28 cellular contexts compared by ENCODE assay signal in the genomic region with DNA sequence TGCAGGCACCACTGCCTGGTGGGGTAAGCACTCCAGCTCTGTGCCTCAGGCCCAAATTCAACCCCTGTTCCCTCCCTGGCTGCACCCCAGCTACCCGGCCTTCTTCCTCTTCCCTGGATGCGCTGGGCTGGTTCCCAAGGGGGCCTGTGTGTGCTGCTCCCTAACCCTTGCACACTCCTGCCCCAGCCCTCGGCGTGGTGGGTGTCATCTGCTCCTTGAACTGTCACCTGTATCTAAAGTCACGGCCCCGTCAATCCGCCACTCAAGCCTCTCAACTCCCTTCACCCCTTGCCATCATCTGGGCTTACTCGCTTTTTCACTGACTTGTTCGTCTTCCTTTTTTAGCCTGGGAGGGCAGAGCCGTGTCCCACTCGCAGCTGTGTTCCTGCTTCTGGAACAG.
"Had no signal": no experiment of that assay in that cellular context is flagged by ENCODE, and none has a peak within 500 bp of the region (broad histone marks: within the 10 kb centered on the region; RNA-seq: fewer than 3 reads in every experiment).

No MANE protein-coding gene starts in this region.

- ATAC-seq: naive thymus-derived CD8-positive, alpha-beta T cell; pancreas; psoas muscle; right cardiac atrium; right lobe of liver; stimulated activated effector memory CD8-positive, alpha-beta T cell treated with anti-CD3 and anti-CD28 coated beads, Interleukin-12 subunit alpha, Interleukin-12 subunit beta, amount 100 ng/mL, for 72 hours; stimulated activated naive B cell treated with anti-CD40 and anti-IgM and Interleukin-4, amounts not matched to agents 10 μg/mL and 1 μg/mL and 100 μg/mL, for 72 hours had no signal

- DNase-seq: naive thymus-derived CD8-positive, alpha-beta T cell; nucleus accumbens; pancreas; posterior cingulate gyrus; sigmoid colon; small intestine; stimulated activated CD4-positive, alpha-beta T cell treated with anti-CD3 and anti-CD28 coated beads, Interleukin-15, amount 100 ng/mL, for 24 hours; stimulated activated CD4-positive, alpha-beta T cell treated with anti-CD3 and anti-CD28 coated beads, Interleukin-2, amount 100 ng/mL, for 24 hours; stimulated activated CD4-positive, alpha-beta T cell treated with anti-CD3 and anti-CD28 coated beads, Interleukin-2, amount 100 ng/mL, for 48 hours; stimulated activated CD4-positive, alpha-beta T cell treated with anti-CD3 and anti-CD28 coated beads, Interleukin-4, amount 100 ng/mL, for 24 hours; stimulated activated naive B cell treated with anti-CD40 and anti-IgM and Interleukin-4, amounts not matched to agents 10 μg/mL and 1 μg/mL and 100 μg/mL, for 72 hours; stimulated activated naive CD4-positive, alpha-beta T cell treated with Interleukin-2 at 50 U/mL for 16 hours; stomach; trophoblast cell had no signal

- H3K4me1 ChIP-seq: pancreas, psoas muscle, right lobe of liver, sigmoid colon, stomach, thyroid gland, tibial nerve, upper lobe of left lung, vagina had no signal

- H3K9me3 ChIP-seq: neutrophil, pancreas, psoas muscle, right lobe of liver, sigmoid colon, stomach, thoracic aorta, thyroid gland, upper lobe of left lung, vagina had no signal

- H3K9me3 Mint-ChIP-seq: natural killer cell treated with Interleukin-12 subunit alpha and Interleukin-12 subunit beta and Interleukin-15 and Interleukin-18, amount 100 ng/mL, for 72 hours; nephron progenitor cell; neural crest cell; stimulated activated effector memory CD8-positive, alpha-beta T cell treated with anti-CD3 and anti-CD28 coated beads, Interleukin-12 subunit alpha, Interleukin-12 subunit beta, amount 100 ng/mL, for 72 hours; stimulated activated naive B cell treated with anti-CD40 and anti-IgM and Interleukin-4, amounts not matched to agents 10 μg/mL and 1 μg/mL and 100 μg/mL, for 72 hours; stimulated activated naive CD8-positive, alpha-beta T cell treated with anti-CD3 and anti-CD28 coated beads, Interleukin-15, Interleukin-2, amounts not matched to agents 100 ng/mL and 50 ng/mL, for 24 hours had no signal

- H3K27ac ChIP-seq: neutrophil, pancreas, psoas muscle, right lobe of liver, sigmoid colon, stomach, thoracic aorta, thyroid gland, tibial nerve, upper lobe of left lung, vagina had no signal

- H3K4me3 ChIP-seq: pancreas, psoas muscle, right lobe of liver, sigmoid colon, stomach, thoracic aorta, thyroid gland, tibial nerve, upper lobe of left lung, vagina had no signal

- H3K36me3 ChIP-seq: neutrophil, pancreas, right lobe of liver, sigmoid colon, stomach, thoracic aorta, thyroid gland, tibial nerve, upper lobe of left lung, vagina had no signal

- H3K4me1 Mint-ChIP-seq: naive thymus-derived CD8-positive, alpha-beta T cell; stimulated activated effector memory CD8-positive, alpha-beta T cell treated with anti-CD3 and anti-CD28 coated beads, Interleukin-12 subunit alpha, Interleukin-12 subunit beta, amount 100 ng/mL, for 72 hours; stimulated activated naive B cell treated with anti-CD40 and anti-IgM and Interleukin-4, amounts not matched to agents 10 μg/mL and 1 μg/mL and 100 μg/mL, for 72 hours had no signal

- H3K4me3 Mint-ChIP-seq: naive thymus-derived CD8-positive, alpha-beta T cell; natural killer cell treated with Interleukin-12 subunit alpha and Interleukin-12 subunit beta and Interleukin-15 and Interleukin-18, amount 100 ng/mL, for 72 hours; nephron progenitor cell; neural crest cell; stimulated activated effector memory CD8-positive, alpha-beta T cell treated with anti-CD3 and anti-CD28 coated beads, Interleukin-12 subunit alpha, Interleukin-12 subunit beta, amount 100 ng/mL, for 72 hours; stimulated activated naive B cell treated with anti-CD40 and anti-IgM and Interleukin-4, amounts not matched to agents 10 μg/mL and 1 μg/mL and 100 μg/mL, for 72 hours; stimulated activated naive CD8-positive, alpha-beta T cell treated with anti-CD3 and anti-CD28 coated beads, Interleukin-15, Interleukin-2, amounts not matched to agents 100 ng/mL and 50 ng/mL, for 24 hours had no signal

- H3K27me3 ChIP-seq: pancreas, right lobe of liver, thyroid gland, tibial nerve, vagina had no signal

- H3K27ac Mint-ChIP-seq: naive thymus-derived CD8-positive, alpha-beta T cell; natural killer cell treated with Interleukin-12 subunit alpha and Interleukin-12 subunit beta and Interleukin-15 and Interleukin-18, amount 100 ng/mL, for 72 hours; nephron progenitor cell; stimulated activated effector memory CD8-positive, alpha-beta T cell treated with anti-CD3 and anti-CD28 coated beads, Interleukin-12 subunit alpha, Interleukin-12 subunit beta, amount 100 ng/mL, for 72 hours; stimulated activated naive B cell treated with anti-CD40 and anti-IgM and Interleukin-4, amounts not matched to agents 10 μg/mL and 1 μg/mL and 100 μg/mL, for 72 hours; stimulated activated naive CD8-positive, alpha-beta T cell treated with anti-CD3 and anti-CD28 coated beads, Interleukin-15, Interleukin-2, amounts not matched to agents 100 ng/mL and 50 ng/mL, for 24 hours had no signal

- H3K27me3 Mint-ChIP-seq: stimulated activated naive CD8-positive, alpha-beta T cell treated with anti-CD3 and anti-CD28 coated beads, Interleukin-15, Interleukin-2, amounts not matched to agents 100 ng/mL and 50 ng/mL, for 24 hours had no signal

- H3K36me3 Mint-ChIP-seq: naive thymus-derived CD8-positive, alpha-beta T cell; natural killer cell treated with Interleukin-12 subunit alpha and Interleukin-12 subunit beta and Interleukin-15 and Interleukin-18, amount 100 ng/mL, for 72 hours; stimulated activated effector memory CD8-positive, alpha-beta T cell treated with anti-CD3 and anti-CD28 coated beads, Interleukin-12 subunit alpha, Interleukin-12 subunit beta, amount 100 ng/mL, for 72 hours; stimulated activated naive B cell treated with anti-CD40 and anti-IgM and Interleukin-4, amounts not matched to agents 10 μg/mL and 1 μg/mL and 100 μg/mL, for 72 hours had no signal
